35 cellular contexts compared by ENCODE assay signal in genomic region chr2:219022616-219023015, GRCh38. TPM values are rescaled to one million over a fixed set of nuclear protein-coding genes. Genes with fewer than 3 reads are reported as not detected.
"Had no signal": no experiment of that assay in that cellular context is flagged by ENCODE, and none has a peak within 500 bp of the region (broad histone marks: within the 10 kb centered on the region; RNA-seq: fewer than 3 reads in every experiment).

No MANE protein-coding gene starts in this region.

- H3K27ac ChIP-seq: adrenal gland, body of pancreas, coronary artery, esophagus squamous epithelium, gastroesophageal sphincter had no signal

- DNase-seq: activated CD4-positive, alpha-beta memory T cell treated with anti-CD3 and anti-CD28 coated beads, Interleukin-2, amount 10 ng/mL, durations not matched to agents 7 days and 5 days; activated CD4-positive, alpha-beta T cell treated with anti-CD3 and anti-CD28 coated beads for 36 hours; activated CD4-positive, alpha-beta T cell treated with anti-CD3 and anti-CD28 coated beads, Interleukin-2, amount 10 ng/mL, durations not matched to agents 7 days and 5 days; activated CD4-positive, alpha-beta T cell treated with anti-CD3 and anti-CD28 coated beads, Interleukin-2, amount 50 U/mL, for 4 hours; activated CD4-positive, CD25-positive, alpha-beta regulatory T cell; activated CD4-positive, CD25-positive, alpha-beta regulatory T cell treated with anti-CD3 and anti-CD28 coated beads, Interleukin-2, amount 50 U/mL, for 72 hours; activated CD8-positive, alpha-beta memory T cell treated with anti-CD3 and anti-CD28 coated beads, Interleukin-2, amount 50 U/mL, for 48 hours; activated effector memory CD4-positive, alpha-beta T cell treated with anti-CD3 and anti-CD28 coated beads, Interleukin-2, amount 50 U/mL, for 16 hours; activated naive CD4-positive, alpha-beta T cell treated with anti-CD3 and anti-CD28 coated beads for 36 hours; activated naive CD8-positive, alpha-beta T cell treated with anti-CD3 and anti-CD28 coated beads for 36 hours; activated naive CD8-positive, alpha-beta T cell treated with anti-CD3 and anti-CD28 coated beads, Interleukin-2, amount 50 U/mL, for 24 hours; activated T-cell treated with anti-CD3 and anti-CD28 coated beads for 4 hours; activated T-cell treated with anti-CD3 and anti-CD28 coated beads, Interleukin-2, amount 50 U/mL, for 4 hours; adrenal gland; amygdala; body of pancreas; central memory CD4-positive, alpha-beta T cell; cerebellar nuclear complex; effector memory CD4-positive, alpha-beta T cell; endodermal cell; erythroblast; esophagus squamous epithelium; foreskin melanocyte; T-helper 2 cell had no signal

- H3K36me3 ChIP-seq: adrenal gland, esophagus squamous epithelium, gastroesophageal sphincter had no signal

- H3K9me3 Mint-ChIP-seq: activated CD4-positive, alpha-beta memory T cell treated with anti-CD3 and anti-CD28 coated beads, Interleukin-2, amount 10 ng/mL, durations not matched to agents 7 days and 5 days; activated CD4-positive, alpha-beta T cell treated with anti-CD3 and anti-CD28 coated beads, Interleukin-2, amount 10 ng/mL, durations not matched to agents 7 days and 5 days; activated naive CD4-positive, alpha-beta T cell treated with anti-CD3 and anti-CD28 coated beads for 36 hours; activated naive CD4-positive, alpha-beta T cell treated with anti-CD3 and anti-CD28 coated beads, Interleukin-2, amount 50 U/mL, for 24 hours; activated naive CD8-positive, alpha-beta T cell treated with anti-CD3 and anti-CD28 coated beads for 36 hours; activated naive CD8-positive, alpha-beta T cell treated with anti-CD3 and anti-CD28 coated beads, Interleukin-2, amount 50 U/mL, for 24 hours; activated T-cell treated with anti-CD3 and anti-CD28 coated beads, Interleukin-2, amount 50 U/mL, for 4 hours; activated T-helper 1 cell treated with anti-CD3 and anti-CD28 coated beads, Interleukin-12 subunit alpha, Interleukin-12 subunit beta, Interleukin-2, Interleukin-4 antibody, amounts not matched to agents 30 ng/mL and 10 ng/mL and 1 ng/mL, durations not matched to agents 14 hours and 24 hours and 36 hours; activated T-helper 2 cell treated with anti-CD3 and anti-CD28 coated beads, Interferon-gamma antibody, Interleukin-2, Interleukin-4, amounts not matched to agents 10 μg/mL and 5 μg/mL and 100 μg/mL, durations not matched to agents 14 hours and 24 hours and 36 hours; dendritic cell treated with granulocyte-macrophage colony-stimulating factor and Interleukin-4, amounts not matched to agents 40 ng/mL and 50 ng/mL, for 4 days; endodermal cell had no signal

- H3K27me3 Mint-ChIP-seq: activated CD4-positive, alpha-beta memory T cell treated with anti-CD3 and anti-CD28 coated beads, Interleukin-2, amount 10 ng/mL, durations not matched to agents 7 days and 5 days; activated naive CD4-positive, alpha-beta T cell treated with anti-CD3 and anti-CD28 coated beads, Interleukin-2, amount 50 U/mL, for 24 hours; activated naive CD8-positive, alpha-beta T cell treated with anti-CD3 and anti-CD28 coated beads for 36 hours; activated naive CD8-positive, alpha-beta T cell treated with anti-CD3 and anti-CD28 coated beads, Interleukin-2, amount 50 U/mL, for 24 hours had no signal

- H3K27me3 ChIP-seq: adrenal gland, body of pancreas, dorsolateral prefrontal cortex had no signal

- H3K9me3 ChIP-seq: adrenal gland, body of pancreas, esophagus squamous epithelium, gastroesophageal sphincter had no signal

- H3K4me1 Mint-ChIP-seq: activated CD4-positive, alpha-beta memory T cell treated with anti-CD3 and anti-CD28 coated beads, Interleukin-2, amount 10 ng/mL, durations not matched to agents 7 days and 5 days; activated CD4-positive, alpha-beta T cell treated with anti-CD3 and anti-CD28 coated beads for 36 hours; activated CD4-positive, alpha-beta T cell treated with anti-CD3 and anti-CD28 coated beads, Interleukin-2, amount 10 ng/mL, durations not matched to agents 7 days and 5 days; activated naive CD4-positive, alpha-beta T cell treated with anti-CD3 and anti-CD28 coated beads, Interleukin-2, amount 50 U/mL, for 24 hours; activated naive CD8-positive, alpha-beta T cell treated with anti-CD3 and anti-CD28 coated beads for 36 hours; activated naive CD8-positive, alpha-beta T cell treated with anti-CD3 and anti-CD28 coated beads, Interleukin-2, amount 50 U/mL, for 24 hours; endodermal cell had no signal

- H3K4me3 ChIP-seq: adrenal gland, body of pancreas, coronary artery, dorsolateral prefrontal cortex, esophagus squamous epithelium, gastroesophageal sphincter had no signal

- H3K4me1 ChIP-seq: adrenal gland, body of pancreas, esophagus squamous epithelium, gastroesophageal sphincter had no signal

- H3K27ac Mint-ChIP-seq: activated CD4-positive, alpha-beta memory T cell treated with anti-CD3 and anti-CD28 coated beads, Interleukin-2, amount 10 ng/mL, durations not matched to agents 7 days and 5 days; activated CD4-positive, alpha-beta T cell treated with anti-CD3 and anti-CD28 coated beads for 36 hours; activated CD4-positive, alpha-beta T cell treated with anti-CD3 and anti-CD28 coated beads, Interleukin-2, amount 10 ng/mL, durations not matched to agents 7 days and 5 days; activated naive CD4-positive, alpha-beta T cell treated with anti-CD3 and anti-CD28 coated beads for 36 hours; activated naive CD4-positive, alpha-beta T cell treated with anti-CD3 and anti-CD28 coated beads, Interleukin-2, amount 50 U/mL, for 24 hours; activated naive CD8-positive, alpha-beta T cell treated with anti-CD3 and anti-CD28 coated beads for 36 hours; activated naive CD8-positive, alpha-beta T cell treated with anti-CD3 and anti-CD28 coated beads, Interleukin-2, amount 50 U/mL, for 24 hours; activated T-helper 1 cell treated with anti-CD3 and anti-CD28 coated beads, Interleukin-12 subunit alpha, Interleukin-12 subunit beta, Interleukin-2, Interleukin-4 antibody, amounts not matched to agents 30 ng/mL and 10 ng/mL and 1 ng/mL, durations not matched to agents 14 hours and 24 hours and 36 hours; activated T-helper 2 cell treated with anti-CD3 and anti-CD28 coated beads, Interferon-gamma antibody, Interleukin-2, Interleukin-4, amounts not matched to agents 10 μg/mL and 5 μg/mL and 100 μg/mL, durations not matched to agents 14 hours and 24 hours and 36 hours; dendritic cell treated with granulocyte-macrophage colony-stimulating factor and Interleukin-4, amounts not matched to agents 40 ng/mL and 50 ng/mL, for 4 days; endodermal cell had no signal

- H3K36me3 Mint-ChIP-seq: activated naive CD4-positive, alpha-beta T cell treated with anti-CD3 and anti-CD28 coated beads, Interleukin-2, amount 50 U/mL, for 24 hours; activated naive CD8-positive, alpha-beta T cell treated with anti-CD3 and anti-CD28 coated beads for 36 hours had no signal

- ATAC-seq: activated CD4-positive, alpha-beta T cell treated with anti-CD3 and anti-CD28 coated beads for 36 hours; activated naive CD8-positive, alpha-beta T cell treated with anti-CD3 and anti-CD28 coated beads, Interleukin-2, amount 50 U/mL, for 24 hours; activated T-cell treated with anti-CD3 and anti-CD28 coated beads, Interleukin-2, amount 50 U/mL, for 4 hours; body of pancreas; gastroesophageal sphincter had no signal

- H3K4me3 Mint-ChIP-seq: activated CD4-positive, alpha-beta memory T cell treated with anti-CD3 and anti-CD28 coated beads, Interleukin-2, amount 10 ng/mL, durations not matched to agents 7 days and 5 days; activated CD4-positive, alpha-beta T cell treated with anti-CD3 and anti-CD28 coated beads for 36 hours; activated CD4-positive, alpha-beta T cell treated with anti-CD3 and anti-CD28 coated beads, Interleukin-2, amount 10 ng/mL, durations not matched to agents 7 days and 5 days; activated naive CD4-positive, alpha-beta T cell treated with anti-CD3 and anti-CD28 coated beads for 36 hours; activated naive CD4-positive, alpha-beta T cell treated with anti-CD3 and anti-CD28 coated beads, Interleukin-2, amount 50 U/mL, for 24 hours; activated naive CD8-positive, alpha-beta T cell treated with anti-CD3 and anti-CD28 coated beads for 36 hours; activated naive CD8-positive, alpha-beta T cell treated with anti-CD3 and anti-CD28 coated beads, Interleukin-2, amount 50 U/mL, for 24 hours; activated T-cell treated with anti-CD3 and anti-CD28 coated beads, Interleukin-2, amount 50 U/mL, for 4 hours; activated T-helper 1 cell treated with anti-CD3 and anti-CD28 coated beads, Interleukin-12 subunit alpha, Interleukin-12 subunit beta, Interleukin-2, Interleukin-4 antibody, amounts not matched to agents 30 ng/mL and 10 ng/mL and 1 ng/mL, durations not matched to agents 14 hours and 24 hours and 36 hours; dendritic cell treated with granulocyte-macrophage colony-stimulating factor and Interleukin-4, amounts not matched to agents 40 ng/mL and 50 ng/mL, for 4 days; endodermal cell had no signal

RNA-seq across cellular contexts. Expression of gene CFAP65, which starts 18.7 kb away (rescaled TPM):
- total RNA-seq: activated CD4-positive, alpha-beta memory T cell treated with anti-CD3 and anti-CD28 coated beads, Interleukin-2, amount 10 ng/mL, durations not matched to agents 7 days and 5 days; activated CD4-positive, alpha-beta T cell treated with anti-CD3 and anti-CD28 coated beads for 36 hours; activated CD4-positive, alpha-beta T cell treated with anti-CD3 and anti-CD28 coated beads, Interleukin-2, amount 10 ng/mL, durations not matched to agents 7 days and 5 days; activated naive CD4-positive, alpha-beta T cell treated with anti-CD3 and anti-CD28 coated beads for 36 hours; activated naive CD8-positive, alpha-beta T cell treated with anti-CD3 and anti-CD28 coated beads for 36 hours; activated T-cell treated with anti-CD3 and anti-CD28 coated beads, Interleukin-2, amount 50 U/mL, for 4 hours; activated T-helper 1 cell treated with anti-CD3 and anti-CD28 coated beads, Interleukin-12 subunit alpha, Interleukin-12 subunit beta, Interleukin-2, Interleukin-4 antibody, amounts not matched to agents 30 ng/mL and 10 ng/mL and 1 ng/mL, durations not matched to agents 14 hours and 24 hours and 36 hours; activated T-helper 2 cell treated with anti-CD3 and anti-CD28 coated beads, Interferon-gamma antibody, Interleukin-2, Interleukin-4, amounts not matched to agents 10 μg/mL and 5 μg/mL and 100 μg/mL, durations not matched to agents 14 hours and 24 hours and 36 hours; aorta; body of pancreas; fibroblast of lung; fibroblast of villous mesenchyme; gastroesophageal sphincter; T-helper 1 cell treated with Interleukin-12 subunit alpha and Interleukin-12 subunit beta and Interleukin-4 antibody, amounts not matched to agents 30 ng/mL and 1 ng/mL, for 36 hours had no signal
- polyA plus RNA-seq: fibroblast of lung had no signal

RNA-seq across cellular contexts. Expression of gene CRYBA2, which starts 29.4 kb away (rescaled TPM):
- total RNA-seq: activated CD4-positive, alpha-beta memory T cell treated with anti-CD3 and anti-CD28 coated beads, Interleukin-2, amount 10 ng/mL, durations not matched to agents 7 days and 5 days; activated CD4-positive, alpha-beta T cell treated with anti-CD3 and anti-CD28 coated beads for 36 hours; activated CD4-positive, alpha-beta T cell treated with anti-CD3 and anti-CD28 coated beads, Interleukin-2, amount 10 ng/mL, durations not matched to agents 7 days and 5 days; activated naive CD4-positive, alpha-beta T cell treated with anti-CD3 and anti-CD28 coated beads for 36 hours; activated naive CD8-positive, alpha-beta T cell treated with anti-CD3 and anti-CD28 coated beads for 36 hours; activated T-cell treated with anti-CD3 and anti-CD28 coated beads, Interleukin-2, amount 50 U/mL, for 4 hours; activated T-helper 2 cell treated with anti-CD3 and anti-CD28 coated beads, Interferon-gamma antibody, Interleukin-2, Interleukin-4, amounts not matched to agents 10 μg/mL and 5 μg/mL and 100 μg/mL, durations not matched to agents 14 hours and 24 hours and 36 hours; aorta; esophagus squamous epithelium; fibroblast of lung; gastroesophageal sphincter; T-helper 1 cell treated with Interleukin-12 subunit alpha and Interleukin-12 subunit beta and Interleukin-4 antibody, amounts not matched to agents 30 ng/mL and 1 ng/mL, for 36 hours had no signal
- polyA plus RNA-seq: aorta, fibroblast of lung had no signal

RNA-seq across cellular contexts. Expression of gene FEV, which starts 37.6 kb away (rescaled TPM):
- total RNA-seq: activated CD4-positive, alpha-beta memory T cell treated with anti-CD3 and anti-CD28 coated beads, Interleukin-2, amount 10 ng/mL, durations not matched to agents 7 days and 5 days; activated CD4-positive, alpha-beta T cell treated with anti-CD3 and anti-CD28 coated beads for 36 hours; activated CD4-positive, alpha-beta T cell treated with anti-CD3 and anti-CD28 coated beads, Interleukin-2, amount 10 ng/mL, durations not matched to agents 7 days and 5 days; activated naive CD4-positive, alpha-beta T cell treated with anti-CD3 and anti-CD28 coated beads for 36 hours; activated naive CD8-positive, alpha-beta T cell treated with anti-CD3 and anti-CD28 coated beads for 36 hours; activated T-cell treated with anti-CD3 and anti-CD28 coated beads, Interleukin-2, amount 50 U/mL, for 4 hours; activated T-helper 1 cell treated with anti-CD3 and anti-CD28 coated beads, Interleukin-12 subunit alpha, Interleukin-12 subunit beta, Interleukin-2, Interleukin-4 antibody, amounts not matched to agents 30 ng/mL and 10 ng/mL and 1 ng/mL, durations not matched to agents 14 hours and 24 hours and 36 hours; activated T-helper 2 cell treated with anti-CD3 and anti-CD28 coated beads, Interferon-gamma antibody, Interleukin-2, Interleukin-4, amounts not matched to agents 10 μg/mL and 5 μg/mL and 100 μg/mL, durations not matched to agents 14 hours and 24 hours and 36 hours; aorta; body of pancreas; endodermal cell; fibroblast of lung; fibroblast of villous mesenchyme; gastroesophageal sphincter; T-helper 1 cell treated with Interleukin-12 subunit alpha and Interleukin-12 subunit beta and Interleukin-4 antibody, amounts not matched to agents 30 ng/mL and 1 ng/mL, for 36 hours had no signal
- polyA plus RNA-seq: fibroblast of lung had no signal

RNA-seq across cellular contexts. Expression of gene IHH, which starts 38.1 kb away (rescaled TPM):
- total RNA-seq: activated CD4-positive, alpha-beta memory T cell treated with anti-CD3 and anti-CD28 coated beads, Interleukin-2, amount 10 ng/mL, durations not matched to agents 7 days and 5 days; activated CD4-positive, alpha-beta T cell treated with anti-CD3 and anti-CD28 coated beads, Interleukin-2, amount 10 ng/mL, durations not matched to agents 7 days and 5 days; activated naive CD4-positive, alpha-beta T cell treated with anti-CD3 and anti-CD28 coated beads for 36 hours; activated naive CD8-positive, alpha-beta T cell treated with anti-CD3 and anti-CD28 coated beads for 36 hours; activated T-helper 1 cell treated with anti-CD3 and anti-CD28 coated beads, Interleukin-12 subunit alpha, Interleukin-12 subunit beta, Interleukin-2, Interleukin-4 antibody, amounts not matched to agents 30 ng/mL and 10 ng/mL and 1 ng/mL, durations not matched to agents 14 hours and 24 hours and 36 hours; activated T-helper 2 cell treated with anti-CD3 and anti-CD28 coated beads, Interferon-gamma antibody, Interleukin-2, Interleukin-4, amounts not matched to agents 10 μg/mL and 5 μg/mL and 100 μg/mL, durations not matched to agents 14 hours and 24 hours and 36 hours; aorta; fibroblast of lung; fibroblast of villous mesenchyme; T-helper 1 cell treated with Interleukin-12 subunit alpha and Interleukin-12 subunit beta and Interleukin-4 antibody, amounts not matched to agents 30 ng/mL and 1 ng/mL, for 36 hours had no signal
- polyA plus RNA-seq: fibroblast of lung had no signal
